Comparison of ENCODE assay signal across 15 cellular contexts in the genomic region with DNA sequence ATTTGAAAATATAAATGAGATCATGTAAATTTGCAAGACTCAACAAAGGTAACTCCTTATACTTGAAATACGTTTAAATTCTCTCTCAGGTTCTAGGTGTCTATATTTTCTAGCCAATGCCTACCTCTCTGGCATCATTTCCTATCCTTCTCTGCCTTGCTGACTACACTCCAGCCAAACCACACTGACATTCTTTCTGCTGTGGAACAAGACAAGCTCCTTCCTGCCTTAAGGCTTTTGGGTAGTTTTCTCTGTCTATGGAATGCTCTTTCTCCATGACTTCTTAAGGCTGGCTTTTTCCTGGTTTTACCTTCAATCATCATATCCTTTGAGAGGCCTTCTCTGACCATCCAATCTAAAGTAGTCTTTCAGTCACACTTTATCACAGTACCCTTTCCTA.
DNase-seq lines count a peak whose midpoint lies in the region; ATAC-seq and TF ChIP-seq lines count a peak whose summit lies in the region.
"Had no signal": no experiment of that assay in that cellular context is flagged by ENCODE, and none has a peak within 500 bp of the region (broad histone marks: within the 10 kb centered on the region; RNA-seq: fewer than 3 reads in every experiment).

No MANE protein-coding gene starts in this region.

- H3K4me3 ChIP-seq in AG04450 (ENCODE audit: low read depth, low read length) (no peak overlapping the region), breast epithelium (no peak overlapping the region)
- H3K4me3 ChIP-seq: GM12878, lower lobe of right lung had no signal

- TF ChIP-seq POLR2A in breast epithelium (IDR thresholded peaks at IDR 0.05) = no peak

- peak; percentile 21 for DNase-seq in AG04450 (ENCODE audit: low read depth, low spot score)
- DNase-seq in HT1080 (ENCODE audit: low read depth) = peak; percentile 32
- DNase-seq in breast epithelium (ENCODE audit: low spot score in 2 of 2) = peak in 1 of 2 donors; percentile 33
- DNase-seq in iris pigment epithelial cell (ENCODE audit: low read depth) = peak; percentile 78
- DNase-seq in NOMO-1 treated with DMSO at 0.1 percent for 48 hours (lab: John Stamatoyannopoulos, UW; ENCODE audit: unreplicated experiment) = no peak
- DNase-seq in SIG-M5 (lab: John Stamatoyannopoulos, UW) = no peak
- DNase-seq: activated gamma-delta T cell; GOT3; lower lobe of right lung; NCI-H1694; NK-92 treated with Interleukin-12 subunit alpha and Interleukin-12 subunit beta, amount 100 ng/mL, for 24 hours; SHP77 had no signal

- POLR2A ChIA-PET in AG04450 (lab: Yijun Ruan, JAX) = no interaction called here

- intact Hi-C loops in breast epithelium (cut with DNase I; ENCODE audit: low total_unique reads) = no loop called here

- no peaks in the 10 kb centered on the region for H3K9me3 ChIP-seq in AG04450 (ENCODE audit: control insufficient read depth, insufficient read depth, low read length)
- H3K9me3 ChIP-seq in breast epithelium = no peaks in the 10 kb centered on the region
- H3K9me3 ChIP-seq: lower lobe of right lung had no signal

- TF ChIP-seq CTCF in AG04450 (IDR thresholded peaks at IDR 0.05; ENCODE audit: low read depth, low read length) (no peak), breast epithelium (IDR thresholded peaks at IDR 0.05) (no peak)

- H3K27me3 ChIP-seq in AG04450 (ENCODE audit: control insufficient read depth, insufficient read depth, low read length) (no peaks in the 10 kb centered on the region), breast epithelium (no peaks in the 10 kb centered on the region)

- CTCF ChIA-PET in AG04450 (lab: Charles Lee) = interaction anchor here (1.5 kb wide), 1 partner anchor 33 kb away, joined by 6 read pairs; no protein-coding TSS in a partner anchor

- H3K36me3 ChIP-seq in breast epithelium = no peaks in the 10 kb centered on the region
- H3K36me3 ChIP-seq: lower lobe of right lung had no signal

- H3K4me1 ChIP-seq in breast epithelium = peaks cover 0 to 6% of the 10 kb centered on the region in 2 donors

- H3K27ac ChIP-seq in AG04450 (ENCODE audit: low read depth, low read length) (no peak overlapping the region), breast epithelium (peak overlapping the region; percentile 59 to 73)
- H3K27ac ChIP-seq: lower lobe of right lung had no signal

- no peak for ATAC-seq in HG02798 (IDR thresholded peaks at IDR 0.05; ENCODE audit: poor library complexity, unreplicated experiment)
- no peak for ATAC-seq in GM21619 (IDR thresholded peaks at IDR 0.05; ENCODE audit: unreplicated experiment)
- ATAC-seq: GM12878, lower lobe of right lung had no signal

Comparison
In these comparisons a context has a peak if more than half of its experiments do, and no peak if none do; other contexts are left out.
1. DNase-seq: peak in AG04450 (single experiment), HT1080 (single experiment) and iris pigment epithelial cell (single experiment); none in NOMO-1 treated with DMSO at 0.1 percent for 48 hours (single experiment) and SIG-M5 (single experiment).